Comparison of ENCODE assay signal across 8 cellular contexts in genomic region chr12:110501378-110501721, GRCh38. TPM values are rescaled to one million over a fixed set of nuclear protein-coding genes. Genes with fewer than 3 reads are reported as not detected.
A peak's percentile ranks its signal among the peaks of the same experiment; 100 is the strongest.
DNase-seq lines count a peak whose midpoint lies in the region; ATAC-seq and TF ChIP-seq lines count a peak whose summit lies in the region.

No MANE protein-coding gene starts in this region.

- no peaks in the 10 kb centered on the region for H3K27me3 ChIP-seq in MG63
- no peaks in the 10 kb centered on the region for H3K27me3 ChIP-seq in SU-DHL-6 (ENCODE audit: low read length)
- no peaks in the 10 kb centered on the region for H3K27me3 ChIP-seq in endocrine pancreas (ENCODE audit: control insufficient read depth, insufficient read depth, low read length)
- H3K27me3 ChIP-seq in muscle layer of colon (ENCODE audit: control insufficient read depth in 1 of 2, insufficient read depth in 2 of 2, low read length in 2 of 2) = no peaks in the 10 kb centered on the region

- no peak for TF ChIP-seq CTCF in SU-DHL-6 (IDR thresholded peaks at IDR 0.05; ENCODE audit: insufficient read depth, low read length, poor library complexity, severe bottlenecking)

- H3K9ac ChIP-seq in SU-DHL-6 (ENCODE audit: low read length) = peak overlapping the region; percentile 89
- H3K9ac ChIP-seq in endocrine pancreas (ENCODE audit: control insufficient read depth, insufficient read depth, low read length) = peak overlapping the region; percentile 58
- H3K9ac ChIP-seq in muscle layer of colon (ENCODE audit: low read length) = peak overlapping the region; percentile 72

- peak overlapping the region; percentile 76 for H3K4me3 ChIP-seq in MG63
- peak overlapping the region; percentile 89 for H3K4me3 ChIP-seq in SU-DHL-6 (ENCODE audit: insufficient read depth, low read length, poor library complexity, severe bottlenecking)
- H3K4me3 ChIP-seq in endocrine pancreas (ENCODE audit: control insufficient read depth, insufficient read depth, low read length) = peak overlapping the region; percentile 85
- H3K4me3 ChIP-seq in muscle layer of colon (ENCODE audit: low read depth in 1 of 2, low read length in 2 of 2) = peak overlapping the region; percentile 47 to 99

- H4K20me1 ChIP-seq in SU-DHL-6 (ENCODE audit: low read depth, low read length) = no peaks in the 10 kb centered on the region

- ATAC-seq in GM21529 (IDR thresholded peaks at IDR 0.05; ENCODE audit: unreplicated experiment) = peak; percentile 23

- peaks cover 19% of the 10 kb centered on the region for H3K36me3 ChIP-seq in MG63
- H3K36me3 ChIP-seq in SU-DHL-6 (ENCODE audit: low read length) = peaks cover 17% of the 10 kb centered on the region
- no peaks in the 10 kb centered on the region for H3K36me3 ChIP-seq in endocrine pancreas (ENCODE audit: control insufficient read depth, insufficient read depth, low read length)
- H3K36me3 ChIP-seq in muscle layer of colon (ENCODE audit: insufficient read depth, low read length) = no peaks in the 10 kb centered on the region

- no peaks in the 10 kb centered on the region for H3K9me3 ChIP-seq in MG63
- no peaks in the 10 kb centered on the region for H3K9me3 ChIP-seq in SU-DHL-6 (ENCODE audit: insufficient read depth, low read length)
- H3K9me3 ChIP-seq in endocrine pancreas (ENCODE audit: control insufficient read depth, low read length) = no peaks in the 10 kb centered on the region
- no peaks in the 10 kb centered on the region for H3K9me3 ChIP-seq in muscle layer of colon (ENCODE audit: low read length)

- H3K4me1 ChIP-seq in endocrine pancreas (ENCODE audit: control insufficient read depth, insufficient read depth, low read length) = peaks cover 9% of the 10 kb centered on the region
- peaks cover 31% of the 10 kb centered on the region for H3K4me1 ChIP-seq in muscle layer of colon (ENCODE audit: insufficient read depth, low read length)

- H3K9me2 ChIP-seq in SU-DHL-6 (replicated peaks; ENCODE audit: insufficient read depth, low read length) = no peaks in the 10 kb centered on the region

- peak overlapping the region; percentile 81 for H3K4me2 ChIP-seq in SU-DHL-6 (ENCODE audit: low read depth, low read length, poor library complexity, severe bottlenecking)

- H3K27ac ChIP-seq in SU-DHL-6 (ENCODE audit: low read depth, low read length) (peak overlapping the region; percentile 73), muscle layer of colon (ENCODE audit: low read depth, low read length) (peak overlapping the region; percentile 67)

- H3F3A ChIP-seq in SU-DHL-6 (ENCODE audit: insufficient read depth) = peaks cover 43% of the 10 kb centered on the region

- H2AFZ ChIP-seq in SU-DHL-6 (ENCODE audit: low read depth, low read length, severe bottlenecking) = peak overlapping the region; percentile 31

- peaks cover 41% of the 10 kb centered on the region for H3K79me2 ChIP-seq in SU-DHL-6 (ENCODE audit: insufficient read depth, low read length)

- DNase-seq in Daoy (ENCODE audit: low read depth) (peak; percentile 67), MG63 (peak; percentile 53), medulla oblongata (ENCODE audit: extremely low spot score) (no peak), HuH-7.5 (ENCODE audit: low spot score) (no peak)

RNA-seq across cellular contexts. Expression of gene VPS29, which starts 0.6 kb away (rescaled TPM):
- 71.2 and 93.4 TPM in 2 replicates for total RNA-seq in Daoy (2014; rRNA removed; shearing (Covaris generic))
- 33.5 and 59.1 TPM in 2 replicates for total RNA-seq in MG63 (2014; rRNA removed; shearing (Covaris generic); ENCODE audit: low replicate concordance)

RNA-seq across cellular contexts. Expression of gene RAD9B, which starts 0.8 kb away (rescaled TPM):
- 0.40 and 1.1 TPM in 2 replicates for total RNA-seq in Daoy (2014; rRNA removed; shearing (Covaris generic))
- 0.25 and 2.0 TPM in 2 replicates for total RNA-seq in MG63 (2014; rRNA removed; shearing (Covaris generic); ENCODE audit: low replicate concordance)

RNA-seq across cellular contexts. Expression of gene FAM216A, which starts 32.7 kb away (rescaled TPM):
- 32.5 and 33.8 TPM in 2 replicates for total RNA-seq in Daoy (2014; rRNA removed; shearing (Covaris generic))
- total RNA-seq in MG63 (2014; rRNA removed; shearing (Covaris generic); ENCODE audit: low replicate concordance) = 24.7 and 43.7 TPM in 2 replicates

RNA-seq across cellular contexts. Expression of gene GPN3, which starts 33.3 kb away (rescaled TPM):
- total RNA-seq in Daoy (2014; rRNA removed; shearing (Covaris generic)) = 66.5 and 76.4 TPM in 2 replicates
- total RNA-seq in MG63 (2014; rRNA removed; shearing (Covaris generic); ENCODE audit: low replicate concordance) = 17.5 and 38.0 TPM in 2 replicates

RNA-seq across cellular contexts. Expression of gene ARPC3, which starts 51.2 kb away (rescaled TPM):
- 604 and 639 TPM in 2 replicates for total RNA-seq in Daoy (2014; rRNA removed; shearing (Covaris generic))
- 397 and 586 TPM in 2 replicates for total RNA-seq in MG63 (2014; rRNA removed; shearing (Covaris generic); ENCODE audit: low replicate concordance)

Comparison
In these comparisons a context has a peak if more than half of its experiments do, and no peak if none do; other contexts are left out.
1. DNase-seq: peak in Daoy (single experiment) and MG63 (single experiment); none in medulla oblongata (single experiment) and HuH-7.5 (single experiment).
2. Peak in every context shown above with its lines, with median percentiles within 50 percentile points of each other: H3K4me3 ChIP-seq and H3K9ac ChIP-seq.